Comparison of ENCODE assay signal across 19 cellular contexts in the genomic region with DNA sequence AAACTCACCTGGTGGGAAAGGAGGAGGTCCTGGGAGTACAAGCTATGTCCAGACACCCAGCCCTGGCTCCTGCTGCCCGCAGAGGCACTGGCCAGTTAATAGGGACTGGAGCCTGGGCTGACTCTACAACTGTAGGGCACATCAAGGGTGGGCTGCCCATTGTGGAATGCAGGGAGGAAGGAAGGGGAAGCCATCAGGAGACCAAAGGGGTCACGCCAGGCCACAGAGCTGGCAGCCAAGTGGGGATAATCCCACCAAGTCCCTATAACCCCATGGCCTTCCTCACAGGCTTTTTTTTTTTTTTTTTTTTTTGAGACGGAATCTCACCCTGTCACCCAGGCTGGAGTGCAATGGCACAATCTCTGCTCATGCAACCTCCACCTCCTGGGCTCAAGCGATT. TPM values are rescaled to one million over a fixed set of nuclear protein-coding genes. Genes with fewer than 3 reads are reported as not detected.
"Had no signal": no experiment of that assay in that cellular context is flagged by ENCODE, and none has a peak within 500 bp of the region (broad histone marks: within the 10 kb centered on the region; RNA-seq: fewer than 3 reads in every experiment).

No MANE protein-coding gene starts in this region.

- H3K27ac Mint-ChIP-seq: activated CD8-positive, alpha-beta T cell treated with anti-CD3 and anti-CD28 coated beads, Interleukin-2, amount 10 ng/mL, durations not matched to agents 7 days and 5 days; activated naive CD4-positive, alpha-beta T cell treated with anti-CD3 and anti-CD28 coated beads, Interleukin-2, amount 50 U/mL, for 24 hours had no signal

- H3K27ac ChIP-seq: ascending aorta, brain microvascular endothelial cell, cardiac muscle cell had no signal

- H3K27me3 Mint-ChIP-seq: activated naive CD4-positive, alpha-beta T cell treated with anti-CD3 and anti-CD28 coated beads, Interleukin-2, amount 50 U/mL, for 24 hours had no signal

- H3K36me3 ChIP-seq: brain microvascular endothelial cell, cardiac muscle cell had no signal

- H3K4me1 ChIP-seq: ascending aorta had no signal

- H3K9ac ChIP-seq: SK-N-SH had no signal

- H3K36me3 Mint-ChIP-seq: activated naive CD4-positive, alpha-beta T cell treated with anti-CD3 and anti-CD28 coated beads, Interleukin-2, amount 50 U/mL, for 24 hours had no signal

- DNase-seq: activated CD4-positive, alpha-beta T cell treated with anti-CD3 and anti-CD28 coated beads for 4 hours; activated CD4-positive, alpha-beta T cell treated with anti-CD3 and anti-CD28 coated beads, Interleukin-2, amount 50 U/mL, for 4 hours; activated CD8-positive, alpha-beta memory T cell treated with anti-CD3 and anti-CD28 coated beads, Interleukin-2, amount 50 U/mL, for 48 hours; activated CD8-positive, alpha-beta T cell treated with anti-CD3 and anti-CD28 coated beads, Interleukin-2, amount 10 ng/mL, durations not matched to agents 7 days and 5 days; activated T-cell treated with anti-CD3 and anti-CD28 coated beads, Interleukin-2, amount 50 U/mL, for 1 hour; brain microvascular endothelial cell; IMR-90; Kasumi-1; KBM-7; NCI-H187 treated with DMSO at 0.1 percent for 48 hours; NCI-H2227 treated with DMSO at 0.1 percent for 48 hours; NCI-H524 treated with DMSO at 0.1 percent for 48 hours; NCI-H748 treated with DMSO at 0.1 percent for 48 hours; T-helper 1 cell had no signal

- H3K4me3 ChIP-seq: ascending aorta, cardiac muscle cell had no signal

- H3K27me3 ChIP-seq: ascending aorta, brain microvascular endothelial cell, cardiac muscle cell had no signal

- H3K4me2 ChIP-seq: SK-N-SH had no signal

- H3K4me3 Mint-ChIP-seq: activated CD8-positive, alpha-beta T cell treated with anti-CD3 and anti-CD28 coated beads, Interleukin-2, amount 10 ng/mL, durations not matched to agents 7 days and 5 days; activated naive CD4-positive, alpha-beta T cell treated with anti-CD3 and anti-CD28 coated beads, Interleukin-2, amount 50 U/mL, for 24 hours had no signal

- H3K9me3 ChIP-seq: ascending aorta, SK-N-SH had no signal

- H3K9me3 Mint-ChIP-seq: activated naive CD4-positive, alpha-beta T cell treated with anti-CD3 and anti-CD28 coated beads, Interleukin-2, amount 50 U/mL, for 24 hours had no signal

RNA-seq across cellular contexts. Expression of gene ARMH1, which starts 14.9 kb away (rescaled TPM):
- total RNA-seq: ascending aorta, RPMI7951 had no signal
